Comparison of ENCODE assay signal across 17 cellular contexts in the genomic region with DNA sequence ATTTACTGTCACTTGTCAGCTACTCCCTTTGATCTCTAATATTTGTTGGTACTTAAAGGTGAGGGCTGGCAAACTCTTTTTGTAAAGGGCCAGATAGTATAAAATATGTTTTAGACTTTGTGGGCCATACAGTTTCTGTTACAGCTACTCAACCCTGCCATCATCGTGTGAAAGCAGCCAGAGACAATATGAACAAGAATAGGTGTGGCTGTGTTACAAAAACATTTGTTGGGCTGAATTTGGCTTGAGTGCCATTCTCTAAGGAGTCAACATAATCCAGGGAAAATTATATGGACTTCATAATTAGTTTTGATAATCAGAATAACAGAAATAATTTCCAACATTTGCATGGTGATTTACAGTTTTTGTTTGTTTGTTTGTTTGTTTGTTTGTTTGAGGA.
DNase-seq lines count a peak whose midpoint lies in the region; ATAC-seq and TF ChIP-seq lines count a peak whose summit lies in the region.
"Had no signal": no experiment of that assay in that cellular context is flagged by ENCODE, and none has a peak within 500 bp of the region (broad histone marks: within the 10 kb centered on the region; RNA-seq: fewer than 3 reads in every experiment).

No MANE protein-coding gene starts in this region.

- H3K36me3 ChIP-seq in IMR-90 (ENCODE audit: control insufficient read depth, insufficient read depth, low read length) (peaks cover 11% of the 10 kb centered on the region), brain microvascular endothelial cell (replicated peaks) (peaks cover 36% of the 10 kb centered on the region), mesenchymal stem cell (ENCODE audit: control insufficient read depth in 1 of 2, insufficient read depth in 2 of 2, low read depth in 1 of 2, low read length in 2 of 2) (no peaks in the 10 kb centered on the region), transverse colon (no peaks in the 10 kb centered on the region)

- no peaks in the 10 kb centered on the region for H3K27me3 ChIP-seq in IMR-90 (ENCODE audit: control insufficient read depth, insufficient read depth, low read length)
- no peaks in the 10 kb centered on the region for H3K27me3 ChIP-seq in brain microvascular endothelial cell (replicated peaks)
- no peaks in the 10 kb centered on the region for H3K27me3 ChIP-seq in mesenchymal stem cell (ENCODE audit: control insufficient read depth in 1 of 2, insufficient read depth in 1 of 2, low read length in 2 of 2)
- no peaks in the 10 kb centered on the region for H3K27me3 ChIP-seq in transverse colon

- H3K4me2 ChIP-seq in IMR-90 (ENCODE audit: low read depth, low read length) (peak overlapping the region; percentile 84), mesenchymal stem cell (ENCODE audit: low read length, poor library complexity, severe bottlenecking) (no peak overlapping the region)

- H2BK5ac ChIP-seq in IMR-90 (ENCODE audit: low read depth, low read length, poor library complexity, severe bottlenecking) (peak overlapping the region; percentile 45), mesenchymal stem cell (ENCODE audit: low read depth, low read length, poor library complexity, severe bottlenecking) (no peak overlapping the region)

- 0 out of 2 replicates have a peak overlapping the region, but pooled peaks have one; percentile 25 for H3K56ac ChIP-seq in IMR-90 (ENCODE audit: extremely low read depth, insufficient read depth, low read length)

- POLR2A ChIA-PET in IMR-90 (lab: Charles Lee; ENCODE audit: unreplicated experiment) = no interaction called here

- dilution Hi-C loops in IMR-90 (cut with HindIII; ENCODE audit: low sequenced_read_pairs, unreplicated experiment) = no loop called here

- no peak overlapping the region; the same call in 1 of the 2 replicates for H2BK20ac ChIP-seq in IMR-90 (ENCODE audit: low read depth, low read length)

- H3K23ac ChIP-seq in IMR-90 (ENCODE audit: low read depth, low read length) (peak overlapping the region; percentile 65; the same call in 1 of the 2 replicates), mesenchymal stem cell (ENCODE audit: low read length in 2 of 2) (no peak overlapping the region)

- CTCF ChIA-PET in IMR-90 (lab: Yijun Ruan, JAX) = interaction anchor here (0.6 kb wide), 1 partner anchor 132 kb away, joined by 5 read pairs; no protein-coding TSS in a partner anchor

- peak overlapping the region; percentile 26; the same call in 1 of the 2 replicates for H4K5ac ChIP-seq in IMR-90 (ENCODE audit: low read depth, low read length)

- H3K14ac ChIP-seq in IMR-90 (replicated peaks; ENCODE audit: low read depth, low read length) (peak overlapping the region; percentile 70), mesenchymal stem cell (ENCODE audit: low read length in 2 of 2) (no peak overlapping the region)

- H4K91ac ChIP-seq in IMR-90 (ENCODE audit: insufficient read depth, low read depth, low read length) (0 out of 2 replicates have a peak overlapping the region, but pooled peaks have one; percentile 22), mesenchymal stem cell (ENCODE audit: low read length) (no peak overlapping the region)

- BruUV-seq in IMR-90 (replicated peaks; lab: Mats Ljungman, UMichigan) = no TSS peak

- WGBS in IMR-90 (ENCODE audit: extremely low coverage in 2 of 2, insufficient read length in 1 of 2), 2 experiments = no CpG with 5 or more reads among the region's 1 CpG
- WGBS in mesenchymal stem cell = 90% methylated on average over 1 of the region's 1 CpG
- WGBS in transverse colon (ENCODE audit: low coverage in 1 of 2), 2 donors = 0 to 26% methylated on average over 1 of the region's 1 CpG

- H3K4me1 ChIP-seq in IMR-90 (ENCODE audit: control insufficient read depth, insufficient read depth, low read length) (peaks cover 20% of the 10 kb centered on the region), mesenchymal stem cell (ENCODE audit: control insufficient read depth, insufficient read depth, low read depth, low read length) (peaks cover 6% of the 10 kb centered on the region), transverse colon (peaks cover 0 to 11% (median 5%) of the 10 kb centered on the region in 4 donors)

- no peak for TF ChIP-seq RAD21 in IMR-90 (IDR thresholded peaks at IDR 0.05; ENCODE audit: low read length)

- H2BK120ac ChIP-seq in IMR-90 (ENCODE audit: low read depth, low read length) = peak overlapping the region; percentile 32; the same call in 1 of the 2 replicates
- no peak overlapping the region for H2BK120ac ChIP-seq in mesenchymal stem cell (ENCODE audit: low read depth, low read length)

- H2AK5ac ChIP-seq in IMR-90 (ENCODE audit: low read depth, low read length) (peak overlapping the region; percentile 69; the same call in 1 of the 2 replicates), mesenchymal stem cell (ENCODE audit: low read length, severe bottlenecking) (no peak overlapping the region)

- H2AK9ac ChIP-seq in IMR-90 (replicated peaks; ENCODE audit: low read depth, low read length, poor library complexity) = no peak overlapping the region

- H3K27ac ChIP-seq in IMR-90 (ENCODE audit: insufficient read depth, low read length) = peak overlapping the region; percentile 51; the same call in 1 of the 2 replicates
- peak overlapping the region; percentile 98 for H3K27ac ChIP-seq in brain microvascular endothelial cell
- H3K27ac ChIP-seq in mesenchymal stem cell (ENCODE audit: low read length, poor library complexity, severe bottlenecking) = no peak overlapping the region
- peak overlapping the region; percentile 11 to 87 (median 80) for H3K27ac ChIP-seq in transverse colon

- H4K20me1 ChIP-seq in IMR-90 (ENCODE audit: insufficient read depth, low read length) = peaks cover 10% of the 10 kb centered on the region

- H2BK15ac ChIP-seq in IMR-90 (ENCODE audit: low read depth, low read length) (peak overlapping the region; percentile 79; the same call in 2 of the 3 replicates), mesenchymal stem cell (ENCODE audit: low read depth, poor library complexity, severe bottlenecking) (no peak overlapping the region)

- H3K4ac ChIP-seq in IMR-90 (ENCODE audit: low read depth, low read length) (peak overlapping the region; percentile 56; the same call in 1 of the 2 replicates), mesenchymal stem cell (ENCODE audit: low read depth in 1 of 2, low read length in 2 of 2) (no peak overlapping the region)

- H3K18ac ChIP-seq in IMR-90 (ENCODE audit: low read depth, low read length) (peak overlapping the region; percentile 26; the same call in 1 of the 2 replicates), mesenchymal stem cell (ENCODE audit: low read depth in 1 of 2, low read length in 2 of 2) (no peak overlapping the region)

- peak overlapping the region; percentile 92 for H3K9ac ChIP-seq in IMR-90 (ENCODE audit: low read depth, low read length)
- peak overlapping the region; percentile 87 for H3K9ac ChIP-seq in mesenchymal stem cell (ENCODE audit: low read length)

- TF ChIP-seq EP300 in transverse colon (IDR thresholded peaks at IDR 0.05; ENCODE audit: low read depth) = no peak

- peaks cover 14 to 60% of the 10 kb centered on the region in 2 experiments for H3K79me1 ChIP-seq in IMR-90 (ENCODE audit: low read depth in 1 of 2, low read length in 2 of 2)
- no peaks in the 10 kb centered on the region for H3K79me1 ChIP-seq in mesenchymal stem cell (replicated peaks; ENCODE audit: low read length, poor library complexity, severe bottlenecking)

- no peak for TF ChIP-seq CTCF in IMR-90 (conservative IDR thresholded peaks at IDR 0.05; ENCODE audit: low read depth, low read length)
- no peak for TF ChIP-seq CTCF in brain microvascular endothelial cell (IDR thresholded peaks at IDR 0.05; ENCODE audit: low read depth, low read length, missing control alignments)
- no peak for TF ChIP-seq CTCF in transverse colon (IDR thresholded peaks at IDR 0.05)

- no peak overlapping the region for H2BK12ac ChIP-seq in mesenchymal stem cell (ENCODE audit: low read length in 2 of 2)

- peak overlapping the region; percentile 32 for H3K4me3 ChIP-seq in IMR-90 (ENCODE audit: insufficient read depth, low read depth, low read length)
- peak overlapping the region; percentile 88 for H3K4me3 ChIP-seq in brain microvascular endothelial cell (ENCODE audit: low read depth, low read length)
- peak overlapping the region in 1 of 2 experiments; percentile 82 for H3K4me3 ChIP-seq in mesenchymal stem cell (ENCODE audit: insufficient read depth in 1 of 2, low read depth in 1 of 2, low read length in 2 of 2)
- no peak overlapping the region for H3K4me3 ChIP-seq in transverse colon

- no peak for TF ChIP-seq POLR2A in IMR-90 (IDR thresholded peaks at IDR 0.05; ENCODE audit: low read depth, low read length)
- no peak for TF ChIP-seq POLR2A in transverse colon (IDR thresholded peaks at IDR 0.05)

- in situ Hi-C loops in IMR-90 (cut with MboI; ENCODE audit: low sequenced_read_pairs) (loop anchor here (10.0 kb wide), 1 partner anchor 193 kb away; a partner anchor contains a TSS), brain microvascular endothelial cell (cut with HindIII; ENCODE audit: low pct_ligation_motif_present, low sequenced_read_pairs) (no loop called here), transverse colon (cut with MboI; ENCODE audit: low pct_ligation_motif_present in 1 of 4, low pct_unique_long_range_greater_than_20kb in 1 of 4, low sequenced_read_pairs in 3 of 4) (no loop called here)

- no peaks in the 10 kb centered on the region for H3K9me3 ChIP-seq in IMR-90 (ENCODE audit: control insufficient read depth, insufficient read depth, low read length)
- H3K9me3 ChIP-seq in mesenchymal stem cell (ENCODE audit: control insufficient read depth, low read length) = no peaks in the 10 kb centered on the region
- no peaks in the 10 kb centered on the region for H3K9me3 ChIP-seq in transverse colon

- H3K9me1 ChIP-seq in IMR-90 (ENCODE audit: insufficient read depth, low read length) = peaks cover 9% of the 10 kb centered on the region

- H2AFZ ChIP-seq in IMR-90 (replicated peaks; ENCODE audit: low read length, poor library complexity) = no peak overlapping the region
- no peak overlapping the region for H2AFZ ChIP-seq in mesenchymal stem cell (ENCODE audit: low read depth, low read length)

- intact Hi-C loops in IMR-90 (cut with micrococcal nuclease) = loop anchor here (5.0 to 10.0 kb wide), 3 partner anchors 275 to 447 kb away; no protein-coding TSS in a partner anchor
- intact Hi-C loops in transverse colon (cut with DNase I; ENCODE audit: low total_unique reads) = no loop called here

- no peak for ATAC-seq in IMR-90 (ENCODE audit: low read depth)
- ATAC-seq: activated CD8-positive, alpha-beta T cell treated with anti-CD3 and anti-CD28 coated beads for 36 hours had no signal

- H4K8ac ChIP-seq in IMR-90 (ENCODE audit: low read depth in 2 of 2, low read length in 2 of 2) (peak overlapping the region; percentile 38 to 66; a peak in 3 of 4 replicates), mesenchymal stem cell (ENCODE audit: low read length) (no peak overlapping the region)

- DNase-seq in IMR-90 (no peak), brain microvascular endothelial cell (no peak), mesenchymal stem cell (no peak), transverse colon (no peak), NCI-H524 treated with DMSO at 0.1 percent for 48 hours (lab: John Stamatoyannopoulos, UW) (no peak), nucleus accumbens (lab: John Stamatoyannopoulos, UW) (no peak)
- no peak for DNase-seq in activated CD4-positive, alpha-beta T cell treated with anti-CD3 and anti-CD28 coated beads, Interleukin-2, amount 50 U/mL, for 1 hour
- DNase-seq: activated CD8-positive, alpha-beta T cell treated with anti-CD3 and anti-CD28 coated beads for 36 hours; activated gamma-delta T cell treated with Interleukin-2 at 50 U/mL for 16 hours; activated T-cell treated with anti-CD3 and anti-CD28 coated beads for 4 hours; CD4-positive, alpha-beta memory T cell; DMS153; GF-D8; KG1; NCI-H774; stimulated activated CD4-positive, alpha-beta T cell treated with anti-CD3 and anti-CD28 coated beads, Interleukin-15, amount 100 ng/mL, for 24 hours; T1000 had no signal

Comparison
In these comparisons a context has a peak if more than half of its experiments do, and no peak if none do; other contexts are left out.
1. H3K4me3 ChIP-seq: peak in IMR-90 (single experiment) and brain microvascular endothelial cell (single experiment); none in transverse colon (0 of 4).